In genomic region chr1:156081174-156082110, GRCh38 we compare ENCODE assay signal across 1 cellular context.
TF ChIP-seq lines count a peak whose summit lies in the region.

No MANE protein-coding gene starts in this region.

TF ChIP-seq in HEK293, 187 proteins besides CTCF, POLR2A, EP300 and RAD21 (continued from another document and continues in another):
- TF ChIP-seq ZNF18 (tag by site-specific recombination; IDR thresholded peaks at IDR 0.05) (no peak), ZNF639 (tag by site-specific recombination; IDR thresholded peaks at IDR 0.05) (no peak), ZBTB49 (tag by site-specific recombination; IDR thresholded peaks at IDR 0.05; ENCODE audit: low read depth) (no peak), ZBTB44 (tag by site-specific recombination; IDR thresholded peaks at IDR 0.05) (no peak), ATF2 (tag by site-specific recombination; IDR thresholded peaks at IDR 0.05; ENCODE audit: low read depth) (no peak), INSM2 (tag by site-specific recombination; IDR thresholded peaks at IDR 0.05) (no peak), ZNF600 (tag by site-specific recombination; IDR thresholded peaks at IDR 0.05) (0 out of 2 replicates have a peak, but pooled peaks have one; percentile 10), ZNF768 (tag by site-specific recombination; IDR thresholded peaks at IDR 0.05) (no peak), TSHZ1 (tag by site-specific recombination; IDR thresholded peaks at IDR 0.05; ENCODE audit: borderline replicate concordance) (no peak), ZNF280D (tag by site-specific recombination; IDR thresholded peaks at IDR 0.05) (no peak), ZSCAN30 (tag by site-specific recombination; IDR thresholded peaks at IDR 0.05) (no peak), ZBTB17 (tag by site-specific recombination; IDR thresholded peaks at IDR 0.05) (0 out of 2 replicates have a peak, but pooled peaks have one; percentile 29), ZFP3 (tag by site-specific recombination; IDR thresholded peaks at IDR 0.05; ENCODE audit: low read depth) (no peak), ZNF335 (tag by site-specific recombination; conservative IDR thresholded peaks at IDR 0.05) (no peak), ZNF514 (tag by site-specific recombination; IDR thresholded peaks at IDR 0.05) (no peak), IKZF3 (tag by site-specific recombination; IDR thresholded peaks at IDR 0.05) (peak; percentile 54; the same call in 1 of the 2 replicates), MYNN (tag by site-specific recombination; IDR thresholded peaks at IDR 0.05; ENCODE audit: borderline replicate concordance) (no peak), ZNF26 (tag by site-specific recombination; IDR thresholded peaks at IDR 0.05) (no peak), ZNF138 (tag by site-specific recombination; IDR thresholded peaks at IDR 0.05; ENCODE audit: borderline replicate concordance) (no peak), ZNF544 (tag by site-specific recombination; IDR thresholded peaks at IDR 0.05) (no peak), KLF1 (tag by site-specific recombination; IDR thresholded peaks at IDR 0.05) (no peak), ZNF791 (tag by site-specific recombination; IDR thresholded peaks at IDR 0.05) (no peak), ZNF202 (tag by site-specific recombination; IDR thresholded peaks at IDR 0.05; ENCODE audit: borderline replicate concordance) (no peak), ZNF670 (tag by site-specific recombination; IDR thresholded peaks at IDR 0.05; ENCODE audit: low read depth) (no peak), SALL2 (tag by site-specific recombination; IDR thresholded peaks at IDR 0.05; ENCODE audit: borderline replicate concordance) (no peak), ZNF624 (tag by site-specific recombination; IDR thresholded peaks at IDR 0.05) (no peak), ZNF37A (tag by site-specific recombination; IDR thresholded peaks at IDR 0.05) (no peak), ZNF776 (tag by site-specific recombination; IDR thresholded peaks at IDR 0.05; ENCODE audit: borderline replicate concordance) (no peak), ZNF704 (tag by site-specific recombination; IDR thresholded peaks at IDR 0.05) (no peak), MEIS1 (CRISPR knock-in tag; IDR thresholded peaks at IDR 0.05; ENCODE audit: borderline replicate concordance) (no peak), ZNF239 (tag by site-specific recombination; IDR thresholded peaks at IDR 0.05) (no peak), KLF9 (tag by site-specific recombination; IDR thresholded peaks at IDR 0.05; ENCODE audit: low read depth) (no peak; the same call in 1 of the 2 replicates), ZNF701 (tag by site-specific recombination; IDR thresholded peaks at IDR 0.05) (no peak), AEBP2 (tag by site-specific recombination; IDR thresholded peaks at IDR 0.05; ENCODE audit: borderline replicate concordance) (no peak), ZNF510 (tag by site-specific recombination; IDR thresholded peaks at IDR 0.05; ENCODE audit: insufficient replicate concordance) (no peak)
